13 cellular contexts compared by ENCODE assay signal in genomic region chr2:128496700-128497099, GRCh38.
DNase-seq lines count a peak whose midpoint lies in the region; ATAC-seq and TF ChIP-seq lines count a peak whose summit lies in the region.
"Had no signal": no experiment of that assay in that cellular context is flagged by ENCODE, and none has a peak within 500 bp of the region (broad histone marks: within the 10 kb centered on the region; RNA-seq: fewer than 3 reads in every experiment).

No MANE protein-coding gene starts in this region.

- BruUV-seq in A673 (replicated peaks; lab: Mats Ljungman, UMichigan): no TSS peak

- H3K4me1 ChIP-seq in mucosa of descending colon (ENCODE audit: low read depth): no peaks in the 10 kb centered on the region
- H3K4me1 ChIP-seq in A673 (ENCODE audit: insufficient read depth, low read length, poor library complexity, severe bottlenecking): no peaks in the 10 kb centered on the region
- H3K4me1 ChIP-seq: Caco-2 had no signal

- no peak for TF ChIP-seq CTCF in osteocyte (IDR thresholded peaks at IDR 0.05)
- no peak for TF ChIP-seq CTCF in type B pancreatic cell (conservative IDR thresholded peaks at IDR 0.05)
- no peak for TF ChIP-seq CTCF in mucosa of descending colon (IDR thresholded peaks at IDR 0.05)
- no peak for TF ChIP-seq CTCF in A673 (conservative IDR thresholded peaks at IDR 0.05; ENCODE audit: low read depth, low read length)

- H3K36me3 ChIP-seq in mucosa of descending colon (ENCODE audit: low read depth) (no peaks in the 10 kb centered on the region), A673 (ENCODE audit: insufficient read depth, low read length, poor library complexity, severe bottlenecking) (no peaks in the 10 kb centered on the region)

- H3K9me3 Mint-ChIP-seq in osteocyte (ENCODE audit: unreplicated experiment) (no peaks in the 10 kb centered on the region), type B pancreatic cell (no peaks in the 10 kb centered on the region)

- intact Hi-C loops in mucosa of descending colon (cut with DNase I, micrococcal nuclease) (no loop called here), A673 (cut with micrococcal nuclease; ENCODE audit: unreplicated experiment) (no loop called here)

- H3K4me3 Mint-ChIP-seq in osteocyte (ENCODE audit: unreplicated experiment): no peak overlapping the region
- no peak overlapping the region for H3K4me3 Mint-ChIP-seq in type B pancreatic cell
- H3K4me3 Mint-ChIP-seq: CD8-positive, alpha-beta memory T cell had no signal

- peak; percentile 12 for DNase-seq in activated CD8-positive, alpha-beta memory T cell treated with anti-CD3 and anti-CD28 coated beads, Interleukin-2, amount 50 U/mL, for 48 hours
- DNase-seq in activated CD8-positive, alpha-beta memory T cell treated with anti-CD3 and anti-CD28 coated beads for 24 hours: no peak
- peak; percentile 40 for DNase-seq in osteocyte (ENCODE audit: extremely low spot score, unreplicated experiment)
- DNase-seq in type B pancreatic cell (ENCODE audit: extremely low spot score, unreplicated experiment): peak; percentile 31
- no peak for DNase-seq in DMS53 (lab: John Stamatoyannopoulos, UW)
- DNase-seq in mucosa of descending colon: no peak
- no peak for DNase-seq in A673 (ENCODE audit: low spot score)
- DNase-seq: AML-193; Caco-2; CD8-positive, alpha-beta memory T cell; GF-D8 had no signal

- H3K4me1 Mint-ChIP-seq in osteocyte (ENCODE audit: unreplicated experiment) (no peaks in the 10 kb centered on the region), type B pancreatic cell (ENCODE audit: unreplicated experiment) (peaks cover 15% of the 10 kb centered on the region)
- H3K4me1 Mint-ChIP-seq: CD8-positive, alpha-beta memory T cell had no signal

- H3K27ac Mint-ChIP-seq in osteocyte (ENCODE audit: unreplicated experiment) (no peak overlapping the region), type B pancreatic cell (no peak overlapping the region)
- H3K27ac Mint-ChIP-seq: CD8-positive, alpha-beta memory T cell had no signal

- H3K9me3 ChIP-seq in mucosa of descending colon: no peaks in the 10 kb centered on the region
- no peaks in the 10 kb centered on the region for H3K9me3 ChIP-seq in A673 (ENCODE audit: low read depth, low read length, poor library complexity, severe bottlenecking)
- H3K9me3 ChIP-seq: Caco-2 had no signal

- H3K36me3 Mint-ChIP-seq in osteocyte (ENCODE audit: unreplicated experiment): no peaks in the 10 kb centered on the region
- no peaks in the 10 kb centered on the region for H3K36me3 Mint-ChIP-seq in type B pancreatic cell
- H3K36me3 Mint-ChIP-seq: CD8-positive, alpha-beta memory T cell had no signal

- POLR2A ChIA-PET in A673 (lab: Charles Lee; ENCODE audit: low non-redundant PET): no interaction called here

- no peaks in the 10 kb centered on the region for H3K27me3 Mint-ChIP-seq in osteocyte (ENCODE audit: unreplicated experiment)
- H3K27me3 Mint-ChIP-seq in type B pancreatic cell: no peaks in the 10 kb centered on the region

- no peaks in the 10 kb centered on the region for H3K27me3 ChIP-seq in A673 (replicated peaks; ENCODE audit: insufficient read depth, low read depth, low read length, poor library complexity)
- H3K27me3 ChIP-seq: BLaER1 had no signal

- CTCF ChIA-PET in A673 (lab: Charles Lee): no interaction called here

- H3K4me3 ChIP-seq in mucosa of descending colon: no peak overlapping the region
- H3K4me3 ChIP-seq in A673 (ENCODE audit: low read depth, low read length, poor library complexity, severe bottlenecking): no peak overlapping the region
- H3K4me3 ChIP-seq: BLaER1 had no signal

- H3K27ac ChIP-seq in A673 (ENCODE audit: low read depth, low read length, poor library complexity, severe bottlenecking): no peak overlapping the region
- H3K27ac ChIP-seq: 22Rv1, BLaER1 had no signal

- no peak for ATAC-seq in mucosa of descending colon

Comparison
In these comparisons a context has a peak if more than half of its experiments do, and no peak if none do; other contexts are left out.
1. DNase-seq: peak in activated CD8-positive, alpha-beta memory T cell treated with anti-CD3 and anti-CD28 coated beads, Interleukin-2, amount 50 U/mL, for 48 hours (single experiment), osteocyte (single experiment) and type B pancreatic cell (single experiment); none in activated CD8-positive, alpha-beta memory T cell treated with anti-CD3 and anti-CD28 coated beads for 24 hours (single experiment), DMS53 (single experiment), mucosa of descending colon (0 of 3) and A673 (single experiment).